Comparison of ENCODE assay signal across 8 cellular contexts in the genomic region with DNA sequence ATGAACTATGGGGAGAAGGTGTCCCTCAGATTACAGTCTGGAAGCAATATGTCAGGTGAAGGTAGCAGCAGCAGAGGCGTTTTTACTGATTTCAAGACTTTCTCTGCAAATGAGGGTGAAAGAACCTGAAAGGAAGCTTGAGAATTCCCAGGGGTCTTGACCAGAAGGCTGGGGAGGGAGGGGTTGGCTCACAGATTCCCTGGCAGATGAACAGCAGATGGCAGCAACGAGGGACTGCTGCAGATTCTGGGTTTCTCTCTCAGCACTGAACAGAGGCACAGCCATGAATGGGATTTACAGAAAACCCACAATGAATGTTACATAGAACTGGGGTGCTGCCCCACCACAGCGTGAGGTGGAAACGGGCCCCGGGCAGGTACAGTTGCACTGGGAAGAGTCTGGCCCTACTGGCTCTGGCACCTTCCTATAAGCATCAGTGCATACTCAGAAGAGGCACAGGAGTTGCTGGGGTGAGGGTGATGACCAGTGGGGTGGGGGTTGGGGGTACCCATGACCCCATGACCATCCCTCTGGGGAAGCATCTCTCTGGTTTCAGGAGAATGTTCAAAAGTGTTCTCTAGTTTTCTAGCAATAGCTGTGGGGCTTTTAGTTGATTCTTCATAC.
A peak's percentile ranks its signal among the peaks of the same experiment; 100 is the strongest.
DNase-seq lines count a peak whose midpoint lies in the region; ATAC-seq and TF ChIP-seq lines count a peak whose summit lies in the region.

No MANE protein-coding gene starts in this region.

- CTCF ChIA-PET in A673 (lab: Charles Lee) = no interaction called here

- POLR2A ChIA-PET in A673 (lab: Charles Lee; ENCODE audit: low non-redundant PET) = no interaction called here

- peak; percentile 79 for ATAC-seq in GM19023 (IDR thresholded peaks at IDR 0.05; ENCODE audit: unreplicated experiment)
- ATAC-seq in HG02852 (IDR thresholded peaks at IDR 0.05; ENCODE audit: unreplicated experiment) = no peak

- intact Hi-C loops in A673 (cut with micrococcal nuclease; ENCODE audit: unreplicated experiment) = loop anchor here (10.0 kb wide), 1 partner anchor 319 kb away; no protein-coding TSS in a partner anchor

- no peaks in the 10 kb centered on the region for H3K36me3 ChIP-seq in A673 (ENCODE audit: insufficient read depth, low read length, poor library complexity, severe bottlenecking)

- H3K4me1 ChIP-seq in A673 (ENCODE audit: insufficient read depth, low read length, poor library complexity, severe bottlenecking) = no peaks in the 10 kb centered on the region

- H3K4me3 ChIP-seq in A673 (ENCODE audit: low read depth, low read length, poor library complexity, severe bottlenecking) (no peak overlapping the region), epithelial cell of proximal tubule (ENCODE audit: low read depth, low read length) (no peak overlapping the region)

- no peaks in the 10 kb centered on the region for H3K27me3 ChIP-seq in A673 (replicated peaks; ENCODE audit: insufficient read depth, low read depth, low read length, poor library complexity)

- peak; percentile 61 for TF ChIP-seq CTCF in A673 (conservative IDR thresholded peaks at IDR 0.05; ENCODE audit: low read depth, low read length)
- TF ChIP-seq CTCF in epithelial cell of proximal tubule (conservative IDR thresholded peaks at IDR 0.05; ENCODE audit: low read depth, low read length) = peak; percentile 66

- H3K9me3 ChIP-seq in A673 (ENCODE audit: low read depth, low read length, poor library complexity, severe bottlenecking) = no peaks in the 10 kb centered on the region

- DNase-seq in A673 (ENCODE audit: low spot score) (peak; percentile 42), HuH-7 (ENCODE audit: low spot score) (peak; percentile 48), epithelial cell of proximal tubule (ENCODE audit: low read depth) (no peak), NOMO-1 (lab: John Stamatoyannopoulos, UW; ENCODE audit: unreplicated experiment in 2 of 2) (no peak), globus pallidus (ENCODE audit: low spot score) (no peak)
- no peak for DNase-seq in activated effector memory CD4-positive, alpha-beta T cell treated with Interleukin-2 at 50 U/mL for 16 hours

- BruUV-seq in A673 (replicated peaks; lab: Mats Ljungman, UMichigan) = no TSS peak

- no peak overlapping the region for H3K27ac ChIP-seq in A673 (ENCODE audit: low read depth, low read length, poor library complexity, severe bottlenecking)

Comparison
In these comparisons a context has a peak if more than half of its experiments do, and no peak if none do; other contexts are left out.
1. DNase-seq: peak in A673 (single experiment) and HuH-7 (single experiment); none in epithelial cell of proximal tubule (single experiment), activated effector memory CD4-positive, alpha-beta T cell treated with Interleukin-2 at 50 U/mL for 16 hours (single experiment), NOMO-1 (0 of 2) and globus pallidus (single experiment).